1 cellular context compared by ENCODE assay signal in genomic region chr5:14125262-14125661, GRCh38.
TF ChIP-seq lines count a peak whose summit lies in the region.

No MANE protein-coding gene starts in this region.

TF ChIP-seq in HEK293, 187 proteins besides CTCF, POLR2A, EP300 and RAD21 (continued from another document):
- peak; percentile 66 for TF ChIP-seq ZBTB11 (tag by site-specific recombination; conservative IDR thresholded peaks at IDR 0.05; ENCODE audit: low read depth)
TF ChIP-seq in HEK293: peak in this region for 1.
